Comparison of ENCODE assay signal across 19 cellular contexts in genomic region chr10:21964983-21965665, GRCh38. TPM values are rescaled to one million over a fixed set of nuclear protein-coding genes. Genes with fewer than 3 reads are reported as not detected.
DNase-seq lines count a peak whose midpoint lies in the region; ATAC-seq, FAIRE-seq and TF ChIP-seq lines count a peak whose summit lies in the region.
"Had no signal": no experiment of that assay in that cellular context is flagged by ENCODE, and none has a peak within 500 bp of the region (broad histone marks: within the 10 kb centered on the region; RNA-seq: fewer than 3 reads in every experiment).

No MANE protein-coding gene starts in this region.

- FAIRE-seq in frontal cortex (lab: Jason Lieb, UNC): peak; percentile 40
- FAIRE-seq: A204.1, D721Med, H1 had no signal

- CTCF ChIA-PET in PC-3 (lab: Charles Lee): no interaction called here

- no peaks in the 10 kb centered on the region for H3F3A ChIP-seq in PC-3 (ENCODE audit: low read length, unreplicated experiment)

- peaks cover 19% of the 10 kb centered on the region for H3K9me3 Mint-ChIP-seq in nephron progenitor cell

- H3K9ac ChIP-seq in PC-3 (ENCODE audit: low read length): no peak overlapping the region

- POLR2A ChIA-PET in PC-3 (lab: Charles Lee; ENCODE audit: unreplicated experiment): no interaction called here

- H3K27ac Mint-ChIP-seq in nephron progenitor cell: no peak overlapping the region
- H3K27ac Mint-ChIP-seq: CD4-positive, CD25-positive, alpha-beta regulatory T cell; CD8-positive, alpha-beta memory T cell; H9 had no signal

- peaks cover 84% of the 10 kb centered on the region for H3K79me2 ChIP-seq in PC-3 (ENCODE audit: low read length)

- no peaks in the 10 kb centered on the region for H3K4me1 Mint-ChIP-seq in nephron progenitor cell
- H3K4me1 Mint-ChIP-seq: H9 had no signal

- H3K9me2 ChIP-seq in PC-3 (replicated peaks; ENCODE audit: low read length): no peaks in the 10 kb centered on the region

- H3K27ac ChIP-seq in 22Rv1 (peak overlapping the region; percentile 62), PC-3 (ENCODE audit: low read length) (no peak overlapping the region)

- no peak overlapping the region for H3K4me3 ChIP-seq in PC-3 (ENCODE audit: low read length)

- no peaks in the 10 kb centered on the region for H3K36me3 ChIP-seq in PC-3 (ENCODE audit: low read depth, low read length)
- H3K36me3 ChIP-seq: BE2C had no signal

- no peak for TF ChIP-seq CTCF in 22Rv1 (IDR thresholded peaks at IDR 0.05)
- no peak for TF ChIP-seq CTCF in PC-3 (conservative IDR thresholded peaks at IDR 0.05; ENCODE audit: low read depth, low read length)
- no peak for TF ChIP-seq CTCF in nephron progenitor cell (IDR thresholded peaks at IDR 0.05)

- DNase-seq in ELF-1 (ENCODE audit: low read depth, low spot score) (peak; percentile 28), PC-3 (peak; percentile 26), frontal cortex (ENCODE audit: low spot score in 2 of 2) (no peak), RPMI8226 (no peak), nephron progenitor cell (no peak)
- DNase-seq: ACHN; BE2C; C1 segment of cervical spinal cord; CD4-positive, CD25-positive, alpha-beta regulatory T cell; CD8-positive, alpha-beta memory T cell; COR-L47; GF-D8; H9 had no signal

- H3K4me1 ChIP-seq in PC-3 (ENCODE audit: insufficient read depth, low read length): peaks cover 17% of the 10 kb centered on the region
- H3K4me1 ChIP-seq: BE2C had no signal

- H3K4me2 ChIP-seq in PC-3 (ENCODE audit: low read length): no peak overlapping the region

- no peak overlapping the region for H2AFZ ChIP-seq in PC-3 (ENCODE audit: low read length)

- ATAC-seq in PC-3 (no peak), GM18498 (IDR thresholded peaks at IDR 0.05; ENCODE audit: unreplicated experiment) (no peak), HG03342 (IDR thresholded peaks at IDR 0.05; ENCODE audit: unreplicated experiment) (no peak)

- no peaks in the 10 kb centered on the region for H4K20me1 ChIP-seq in PC-3 (ENCODE audit: low read length)

- H3K27me3 ChIP-seq in PC-3 (ENCODE audit: low read length): no peaks in the 10 kb centered on the region
- H3K27me3 ChIP-seq: BE2C had no signal

- no TSS peak for BruUV-seq in PC-3 (replicated peaks; lab: Mats Ljungman, UMichigan)

- no peak overlapping the region for H3K4me3 Mint-ChIP-seq in nephron progenitor cell
- H3K4me3 Mint-ChIP-seq: CD4-positive, CD25-positive, alpha-beta regulatory T cell; CD8-positive, alpha-beta memory T cell; H9 had no signal

- H3K27me3 Mint-ChIP-seq in nephron progenitor cell (ENCODE audit: low read depth, poor library complexity): peaks cover 3% of the 10 kb centered on the region
- H3K27me3 Mint-ChIP-seq: CD4-positive, CD25-positive, alpha-beta regulatory T cell; CD8-positive, alpha-beta memory T cell had no signal

- H3K36me3 Mint-ChIP-seq in nephron progenitor cell (ENCODE audit: low read depth): peaks cover 21% of the 10 kb centered on the region
- H3K36me3 Mint-ChIP-seq: CD4-positive, CD25-positive, alpha-beta regulatory T cell had no signal

- H3K9me3 ChIP-seq in PC-3 (ENCODE audit: low read length): no peaks in the 10 kb centered on the region
- H3K9me3 ChIP-seq: BE2C had no signal

- intact Hi-C loops in PC-3 (cut with micrococcal nuclease): no loop called here

RNA-seq across cellular contexts. Expression of gene DNAJC1, which starts 38.4 kb away (rescaled TPM):
- total RNA-seq in PC-3 (2014; rRNA removed) (46.4 and 53.4 TPM in 2 replicates), frontal cortex (20.0 TPM)

Comparison
In these comparisons a context has a peak if more than half of its experiments do, and no peak if none do; other contexts are left out.
1. DNase-seq: peak in ELF-1 (single experiment) and PC-3 (single experiment); none in frontal cortex (0 of 2), RPMI8226 (single experiment) and nephron progenitor cell (single experiment).